In genomic region chr17:17001076-17001777, GRCh38 we compare ENCODE assay signal across 16 cellular contexts. TPM values are rescaled to one million over a fixed set of nuclear protein-coding genes. Genes with fewer than 3 reads are reported as not detected.
A peak's percentile ranks its signal among the peaks of the same experiment; 100 is the strongest.
DNase-seq lines count a peak whose midpoint lies in the region; ATAC-seq and TF ChIP-seq lines count a peak whose summit lies in the region.
"Had no signal": no experiment of that assay in that cellular context is flagged by ENCODE, and none has a peak within 500 bp of the region (broad histone marks: within the 10 kb centered on the region; RNA-seq: fewer than 3 reads in every experiment).

No MANE protein-coding gene starts in this region.

- no peaks in the 10 kb centered on the region for H3K9me3 ChIP-seq in T-helper 17 cell (ENCODE audit: control insufficient read depth, low read length, poor library complexity, severe bottlenecking)
- H3K9me3 ChIP-seq: ascending aorta, heart right ventricle, upper lobe of left lung had no signal

- H3K4me1 Mint-ChIP-seq in T-helper 17 cell: peaks cover 10% of the 10 kb centered on the region
- peaks cover 0 to 6% (median 4%) of the 10 kb centered on the region in 3 donors for H3K4me1 Mint-ChIP-seq in naive B cell
- H3K4me1 Mint-ChIP-seq in type B pancreatic cell (ENCODE audit: unreplicated experiment): peaks cover 4% of the 10 kb centered on the region

- ATAC-seq in GM18867 (IDR thresholded peaks at IDR 0.05; ENCODE audit: unreplicated experiment): peak; percentile 8
- ATAC-seq in T-helper 17 cell: peak; percentile 3
- ATAC-seq in naive B cell (ENCODE audit: low read depth in 2 of 2): peak; percentile 8 to 12

- H3K4me3 Mint-ChIP-seq in T-helper 17 cell: no peak overlapping the region
- no peak overlapping the region for H3K4me3 Mint-ChIP-seq in naive B cell
- H3K4me3 Mint-ChIP-seq in type B pancreatic cell: no peak overlapping the region
- H3K4me3 Mint-ChIP-seq: CD8-positive, alpha-beta T cell; nephron had no signal

- no peak for TF ChIP-seq CTCF in type B pancreatic cell (conservative IDR thresholded peaks at IDR 0.05)

- H3K36me3 Mint-ChIP-seq in T-helper 17 cell (ENCODE audit: low read depth) (no peaks in the 10 kb centered on the region), naive B cell (no peaks in the 10 kb centered on the region), type B pancreatic cell (no peaks in the 10 kb centered on the region)
- H3K36me3 Mint-ChIP-seq: CD8-positive, alpha-beta T cell had no signal

- DNase-seq in NCI-H524 (lab: John Stamatoyannopoulos, UW): peak; percentile 54 to 82
- DNase-seq in NCI-H524 treated with DMSO at 0.1 percent for 48 hours (lab: John Stamatoyannopoulos, UW): no peak
- DNase-seq in T-helper 17 cell: no peak
- DNase-seq in naive B cell: no peak
- DNase-seq in type B pancreatic cell (ENCODE audit: extremely low spot score, unreplicated experiment): no peak
- no peak for DNase-seq in OCI-M2 (lab: John Stamatoyannopoulos, UW; ENCODE audit: unreplicated experiment)
- DNase-seq in AG20443 (ENCODE audit: low spot score): no peak

- H3K9me3 Mint-ChIP-seq in naive B cell: peaks cover 0 to 2% (median 0%) of the 10 kb centered on the region in 7 donors
- H3K9me3 Mint-ChIP-seq in type B pancreatic cell: no peaks in the 10 kb centered on the region
- H3K9me3 Mint-ChIP-seq: CD8-positive, alpha-beta T cell; nephron had no signal

- H3K27ac Mint-ChIP-seq in T-helper 17 cell: no peak overlapping the region
- peak overlapping the region in 2 of 6 donors; percentile 14 to 49 for H3K27ac Mint-ChIP-seq in naive B cell
- H3K27ac Mint-ChIP-seq in type B pancreatic cell: no peak overlapping the region
- H3K27ac Mint-ChIP-seq: CD8-positive, alpha-beta T cell; nephron had no signal

- H3K27me3 Mint-ChIP-seq in T-helper 17 cell: no peaks in the 10 kb centered on the region
- no peaks in the 10 kb centered on the region for H3K27me3 Mint-ChIP-seq in naive B cell
- peaks cover 5% of the 10 kb centered on the region for H3K27me3 Mint-ChIP-seq in type B pancreatic cell

RNA-seq across cellular contexts. Expression of gene TNFRSF13B, which starts 29.3 kb away (rescaled TPM):
- total RNA-seq in T-helper 17 cell (1 to 10 TPM in 1 of 2 donors, not detected in 1; 1.1 TPM), type B pancreatic cell (ENCODE audit: low replicate concordance) (not detected in 2 replicates)
- polyA plus RNA-seq in naive B cell (ENCODE audit: low read depth in 6 of 6): 10 to 100 TPM in 5 of 6 donors, 1 to 10 TPM in 1; 4.0 to 17.5 (median 13.3) TPM
- total RNA-seq: A673; ascending aorta; CD8-positive, alpha-beta T cell; chondrocyte; heart right ventricle; T-helper 2 cell treated with Interferon-gamma antibody and Interleukin-4, amounts not matched to agents 100 ng/mL and 5 ng/mL, for 36 hours had no signal
- polyA plus RNA-seq: heart right ventricle had no signal

RNA-seq across cellular contexts. Expression of gene MPRIP, which starts 41.0 kb away (rescaled TPM):
- total RNA-seq in T-helper 17 cell (100 to 1,000 TPM; 268 to 269 TPM), type B pancreatic cell (ENCODE audit: low replicate concordance) (275 and 367 TPM in 2 replicates)
- 10 to 100 TPM in 4 of 6 donors, 1 to 10 TPM in 2; 1.9 to 26.0 (median 12.6) TPM for polyA plus RNA-seq in naive B cell (ENCODE audit: low read depth in 6 of 6)

Comparison
In these comparisons a context has a peak if more than half of its experiments do, and no peak if none do; other contexts are left out.
1. DNase-seq: peak in NCI-H524 (2 of 2); none in NCI-H524 treated with DMSO at 0.1 percent for 48 hours (single experiment), T-helper 17 cell (0 of 3), naive B cell (single experiment), type B pancreatic cell (single experiment), OCI-M2 (single experiment) and AG20443 (single experiment).
2. Peak in every context shown above with its lines, with median percentiles within 50 percentile points of each other: ATAC-seq.